ENCODE assay signal across 17 cellular contexts in the genomic region with DNA sequence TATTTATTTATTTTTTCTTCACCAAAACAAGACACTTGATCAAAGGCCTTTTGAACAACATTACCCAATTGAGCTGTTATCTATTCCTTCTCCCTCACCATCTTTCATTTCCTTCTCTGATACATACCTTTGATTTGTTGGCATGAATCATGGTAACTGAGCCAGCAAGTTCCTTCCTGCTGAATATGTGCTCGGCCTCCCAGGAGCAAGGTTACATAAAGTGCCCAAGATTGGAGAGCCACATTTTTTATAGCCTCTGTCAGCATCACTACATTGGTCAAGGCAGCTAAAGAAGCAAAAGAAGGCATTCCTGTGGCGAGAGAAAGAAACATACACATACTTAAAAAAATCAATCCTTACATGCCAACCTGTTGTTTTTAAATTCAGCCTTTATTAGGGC.
DNase-seq lines count a peak whose midpoint lies in the region; ATAC-seq, FAIRE-seq and TF ChIP-seq lines count a peak whose summit lies in the region.
"Had no signal": no experiment of that assay in that cellular context is flagged by ENCODE, and none has a peak within 500 bp of the region (broad histone marks: within the 10 kb centered on the region; RNA-seq: fewer than 3 reads in every experiment).

No MANE protein-coding gene starts in this region.

- DNase-seq in HTR-8/SVneo (ENCODE audit: insufficient read length, low spot score) (peak; percentile 45), astrocyte of the spinal cord (ENCODE audit: low read depth, low spot score) (peak; percentile 92), kidney epithelial cell (ENCODE audit: low read depth) (peak; percentile 94), CD14-positive monocyte (ENCODE audit: low spot score) (no peak)
- DNase-seq: naive thymus-derived CD4-positive, alpha-beta T cell; NCI-H1048; NK-92 treated with Interleukin-12 subunit alpha and Interleukin-12 subunit beta, amount 100 ng/mL, for 24 hours; psoas muscle; stimulated activated CD4-positive, alpha-beta T cell treated with anti-CD3 and anti-CD28 coated beads, Interleukin-4, amount 100 ng/mL, for 1 hour had no signal

- H3K4me1 Mint-ChIP-seq in CD14-positive monocyte, result no peaks in the 10 kb centered on the region
- H3K4me1 Mint-ChIP-seq: naive thymus-derived CD4-positive, alpha-beta T cell had no signal

- H3K4me3 Mint-ChIP-seq in CD14-positive monocyte, result no peak overlapping the region
- H3K4me3 Mint-ChIP-seq: naive thymus-derived CD4-positive, alpha-beta T cell had no signal

- H3K27me3 Mint-ChIP-seq in CD14-positive monocyte (ENCODE audit: low read depth in 3 of 3), result peaks cover 0 to 2% (median 0%) of the 10 kb centered on the region in 3 donors
- H3K27me3 Mint-ChIP-seq: naive thymus-derived CD4-positive, alpha-beta T cell had no signal

- peaks cover 0 to 2% (median 0%) of the 10 kb centered on the region in 7 donors for H3K9me3 Mint-ChIP-seq in CD14-positive monocyte

- H3K4me3 ChIP-seq in ACC112 (ENCODE audit: low read depth, low read length), result no peak overlapping the region
- H3K4me3 ChIP-seq in astrocyte of the spinal cord (ENCODE audit: low read depth, low read length), result no peak overlapping the region
- H3K4me3 ChIP-seq in kidney epithelial cell (ENCODE audit: low read depth, low read length), result no peak overlapping the region
- H3K4me3 ChIP-seq: A549, psoas muscle, SJSA1 had no signal

- H3K4me1 ChIP-seq in ACC112 (ENCODE audit: control insufficient read depth, insufficient read depth, low read length, unreplicated experiment), result peaks cover 10% of the 10 kb centered on the region
- H3K4me1 ChIP-seq: A549, psoas muscle, SJSA1 had no signal

- H3K27ac Mint-ChIP-seq in CD14-positive monocyte, result no peak overlapping the region
- H3K27ac Mint-ChIP-seq: naive thymus-derived CD4-positive, alpha-beta T cell had no signal

- no peak overlapping the region for H2AFZ ChIP-seq in ACC112 (ENCODE audit: low read length, unreplicated experiment)

- ATAC-seq in GM21723 (IDR thresholded peaks at IDR 0.05; ENCODE audit: unreplicated experiment) (no peak), HG03342 (IDR thresholded peaks at IDR 0.05; ENCODE audit: unreplicated experiment) (no peak), GM21381 (IDR thresholded peaks at IDR 0.05; ENCODE audit: unreplicated experiment) (no peak)
- ATAC-seq: A549; HepG2; left lobe of liver; naive thymus-derived CD4-positive, alpha-beta T cell; psoas muscle had no signal

- H3K36me3 Mint-ChIP-seq in CD14-positive monocyte, result no peaks in the 10 kb centered on the region
- H3K36me3 Mint-ChIP-seq: naive thymus-derived CD4-positive, alpha-beta T cell had no signal

- H3K36me3 ChIP-seq in ACC112 (ENCODE audit: insufficient read depth, low read length) (no peaks in the 10 kb centered on the region), kidney epithelial cell (ENCODE audit: control insufficient read depth, insufficient read depth, low read length) (no peaks in the 10 kb centered on the region)
- H3K36me3 ChIP-seq: SJSA1 had no signal

- intact Hi-C loops in CD14-positive monocyte (cut with micrococcal nuclease), result no loop called here

- TF ChIP-seq CTCF in astrocyte of the spinal cord (IDR thresholded peaks at IDR 0.05; ENCODE audit: low read depth, low read length) (no peak), kidney epithelial cell (IDR thresholded peaks at IDR 0.05; ENCODE audit: insufficient read depth, low read length, poor library complexity, severe bottlenecking) (no peak), CD14-positive monocyte (IDR thresholded peaks at IDR 0.05) (no peak)

- H3K27me3 ChIP-seq in ACC112 (ENCODE audit: insufficient read depth, low read length) (no peaks in the 10 kb centered on the region), kidney epithelial cell (ENCODE audit: control insufficient read depth, insufficient read depth, low read length) (no peaks in the 10 kb centered on the region)
- H3K27me3 ChIP-seq: SJSA1 had no signal

- in situ Hi-C loops in astrocyte of the spinal cord (cut with HindIII; ENCODE audit: low sequenced_read_pairs), result no loop called here

- FAIRE-seq in HTR-8/SVneo (lab: Jason Lieb, UNC), result no peak
- FAIRE-seq: A549, HepG2 had no signal

- H3K79me2 ChIP-seq in ACC112 (ENCODE audit: control insufficient read depth, insufficient read depth, low read length, unreplicated experiment), result no peaks in the 10 kb centered on the region

- peak overlapping the region; percentile 26; the same call in 1 of the 2 replicates for H3K27ac ChIP-seq in ACC112 (ENCODE audit: low read depth, low read length)
- H3K27ac ChIP-seq: A549, psoas muscle, SJSA1 had no signal
